ENCODE assay signal across 1 cellular context in the genomic region with DNA sequence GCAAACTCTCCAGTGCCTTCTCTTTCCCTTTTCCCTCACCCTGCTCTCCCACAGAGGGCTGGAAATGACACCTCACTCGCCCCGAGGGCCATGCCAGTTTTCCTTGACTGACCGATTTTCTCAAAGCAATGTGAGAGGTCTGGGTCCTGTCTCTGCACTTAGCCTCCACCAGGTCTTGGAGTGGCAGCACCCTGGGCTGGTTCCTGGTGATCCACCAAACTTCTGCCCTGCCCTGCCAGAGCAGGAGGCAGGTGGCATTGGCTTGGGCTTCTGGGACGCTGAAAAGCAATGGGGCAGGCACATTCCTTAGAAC.
TF ChIP-seq lines count a peak whose summit lies in the region.

No MANE protein-coding gene starts in this region.

TF ChIP-seq in SK-N-SH, 30 proteins besides CTCF, POLR2A, EP300 and RAD21 (continued from another document):
- TF ChIP-seq, protein P1, sequence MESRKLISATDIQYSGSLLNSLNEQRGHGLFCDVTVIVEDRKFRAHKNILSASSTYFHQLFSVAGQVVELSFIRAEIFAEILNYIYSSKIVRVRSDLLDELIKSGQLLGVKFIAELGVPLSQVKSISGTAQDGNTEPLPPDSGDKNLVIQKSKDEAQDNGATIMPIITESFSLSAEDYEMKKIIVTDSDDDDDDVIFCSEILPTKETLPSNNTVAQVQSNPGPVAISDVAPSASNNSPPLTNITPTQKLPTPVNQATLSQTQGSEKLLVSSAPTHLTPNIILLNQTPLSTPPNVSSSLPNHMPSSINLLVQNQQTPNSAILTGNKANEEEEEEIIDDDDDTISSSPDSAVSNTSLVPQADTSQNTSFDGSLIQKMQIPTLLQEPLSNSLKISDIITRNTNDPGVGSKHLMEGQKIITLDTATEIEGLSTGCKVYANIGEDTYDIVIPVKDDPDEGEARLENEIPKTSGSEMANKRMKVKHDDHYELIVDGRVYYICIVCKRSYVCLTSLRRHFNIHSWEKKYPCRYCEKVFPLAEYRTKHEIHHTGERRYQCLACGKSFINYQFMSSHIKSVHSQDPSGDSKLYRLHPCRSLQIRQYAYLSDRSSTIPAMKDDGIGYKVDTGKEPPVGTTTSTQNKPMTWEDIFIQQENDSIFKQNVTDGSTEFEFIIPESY (IDR thresholded peaks at IDR 0.05; ENCODE audit: borderline replicate concordance, low read depth), result no peak
- TF ChIP-seq RXRA (IDR thresholded peaks at IDR 0.05; ENCODE audit: borderline replicate concordance, low read depth) (no peak), RFX5 (IDR thresholded peaks at IDR 0.05; ENCODE audit: low read length) (no peak), GABPA (IDR thresholded peaks at IDR 0.05; ENCODE audit: low read depth) (no peak), USF1 (IDR thresholded peaks at IDR 0.05; ENCODE audit: borderline replicate concordance, low read depth) (no peak)
TF ChIP-seq in SK-N-SH: peak in this region for 0.
